ENCODE assay signal across 20 cellular contexts in genomic region chr2:237277151-237277550, GRCh38.
DNase-seq lines count a peak whose midpoint lies in the region; ATAC-seq and TF ChIP-seq lines count a peak whose summit lies in the region.
"Had no signal": no experiment of that assay in that cellular context is flagged by ENCODE, and none has a peak within 500 bp of the region (broad histone marks: within the 10 kb centered on the region; RNA-seq: fewer than 3 reads in every experiment).

No MANE protein-coding gene starts in this region.

- TF ChIP-seq CTCF in HEK293 (tag by site-specific recombination; IDR thresholded peaks at IDR 0.05) (no peak), psoas muscle (IDR thresholded peaks at IDR 0.05) (no peak)

- no peaks in the 10 kb centered on the region for H3K9me3 ChIP-seq in HEK293 (ENCODE audit: control insufficient read depth, insufficient read depth, low read depth, low read length)
- H3K9me3 ChIP-seq in adipocyte (ENCODE audit: control insufficient read depth, low read length), result no peaks in the 10 kb centered on the region
- no peaks in the 10 kb centered on the region for H3K9me3 ChIP-seq in psoas muscle
- H3K9me3 ChIP-seq: SJSA1 had no signal

- H3K4me3 ChIP-seq in HEK293 (ENCODE audit: low read depth, low read length) (no peak overlapping the region), adipocyte (ENCODE audit: low read length) (peak overlapping the region; percentile 76), psoas muscle (no peak overlapping the region)
- H3K4me3 ChIP-seq: SJSA1 had no signal

- H3K36me3 ChIP-seq in HEK293 (ENCODE audit: control insufficient read depth in 2 of 2, insufficient read depth in 1 of 2, low read length in 2 of 2) (no peaks in the 10 kb centered on the region), adipocyte (ENCODE audit: control insufficient read depth, insufficient read depth, low read length, severe bottlenecking) (no peaks in the 10 kb centered on the region), psoas muscle (ENCODE audit: insufficient read depth in 1 of 2, low read depth in 1 of 2) (no peaks in the 10 kb centered on the region)
- H3K36me3 ChIP-seq: SJSA1 had no signal

- H3K27me3 ChIP-seq in adipocyte (replicated peaks; ENCODE audit: control insufficient read depth, insufficient read depth, low read length), result no peaks in the 10 kb centered on the region
- H3K27me3 ChIP-seq in psoas muscle (ENCODE audit: insufficient read depth in 3 of 3, low read length in 2 of 3), result no peaks in the 10 kb centered on the region
- H3K27me3 ChIP-seq: SJSA1 had no signal

- intact Hi-C loops in psoas muscle (cut with DNase I), result loop anchor here in 1 of 2 donors (5.0 kb wide), 1 partner anchor 65 kb away; no protein-coding TSS in a partner anchor

- CTCF ChIA-PET in HEK293 (lab: Yijun Ruan, JAX), result no interaction called here

- ATAC-seq in psoas muscle (no peak), GM21717 (IDR thresholded peaks at IDR 0.05; ENCODE audit: unreplicated experiment) (no peak)
- ATAC-seq: Right ventricle myocardium inferior had no signal

- in situ Hi-C loops in G401 (cut with HindIII; ENCODE audit: low sequenced_read_pairs), result no loop called here

- 90 to 92% (median 91%) methylated on average over 4 of the region's 4 CpGs for WGBS in psoas muscle, 3 donors

- POLR2A ChIA-PET in HEK293 (lab: Yijun Ruan, JAX), result no interaction called here

- DNase-seq in adipocyte (ENCODE audit: low read depth) (no peak), psoas muscle (no peak), RKO (ENCODE audit: low spot score) (no peak), G401 (ENCODE audit: low spot score) (no peak)
- DNase-seq in central memory CD4-positive, alpha-beta T cell, result no peak
- DNase-seq: EL, H9, NCI-H1694, NCI-H2081, NCI-H2171, NCI-H345, NCI-H524, NCI-H774, OCI-M1 had no signal

- H3K4me1 ChIP-seq in HEK293 (ENCODE audit: control insufficient read depth, insufficient read depth, low read length), result peaks cover 3% of the 10 kb centered on the region
- peaks cover 55% of the 10 kb centered on the region for H3K4me1 ChIP-seq in adipocyte (ENCODE audit: control insufficient read depth, insufficient read depth, low read length)
- peaks cover 27% of the 10 kb centered on the region for H3K4me1 ChIP-seq in psoas muscle

- H3K27ac ChIP-seq in HEK293 (ENCODE audit: extremely low read depth, low read depth, low read length) (no peak overlapping the region), psoas muscle (peak overlapping the region; percentile 76)
- H3K27ac ChIP-seq: C4-2B, KMS-11, SJSA1 had no signal

- peak overlapping the region; percentile 91 for H3K9ac ChIP-seq in adipocyte (ENCODE audit: low read length)
- H3K9ac ChIP-seq: KMS-11 had no signal

TF ChIP-seq in HEK293, 187 proteins besides CTCF, POLR2A, EP300 and RAD21:
- TF ChIP-seq ZNF544 (tag by site-specific recombination; IDR thresholded peaks at IDR 0.05) (no peak), ZFHX2 (tag by site-specific recombination; conservative IDR thresholded peaks at IDR 0.05) (peak; percentile 19), EGR2 (tag by site-specific recombination; IDR thresholded peaks at IDR 0.05; ENCODE audit: low read depth) (0 out of 2 replicates have a peak, but pooled peaks have one; percentile 42), SETDB1 (IDR thresholded peaks at IDR 0.05; ENCODE audit: insufficient read length, low read length) (peak; percentile 5)
